25 cellular contexts compared by ENCODE assay signal in the genomic region with DNA sequence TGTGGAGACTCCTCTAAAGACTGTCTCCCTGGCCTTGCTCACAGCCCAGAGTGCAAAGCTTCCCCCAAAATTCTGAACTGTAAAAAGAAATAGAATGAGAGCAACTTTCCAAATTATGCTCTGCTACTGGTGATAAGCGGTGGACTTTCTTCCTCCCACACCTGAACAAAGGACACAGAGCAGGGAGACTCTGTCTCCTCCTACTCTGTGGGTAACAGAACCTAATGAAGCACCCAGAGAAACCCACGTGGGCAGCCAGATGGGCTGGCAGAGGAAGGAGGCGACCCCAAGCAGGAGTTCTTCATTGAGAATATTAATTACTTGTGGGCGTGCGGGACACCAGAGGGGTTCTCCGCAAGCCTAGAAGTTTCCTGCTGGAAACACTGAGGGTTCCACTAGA.
DNase-seq lines count a peak whose midpoint lies in the region; ATAC-seq and TF ChIP-seq lines count a peak whose summit lies in the region.
"Had no signal": no experiment of that assay in that cellular context is flagged by ENCODE, and none has a peak within 500 bp of the region (broad histone marks: within the 10 kb centered on the region; RNA-seq: fewer than 3 reads in every experiment).

No MANE protein-coding gene starts in this region.

- no peak for DNase-seq in activated CD4-positive, alpha-beta T cell treated with anti-CD3 and anti-CD28 coated beads for 36 hours
- no peak for DNase-seq in activated CD4-positive, alpha-beta T cell treated with anti-CD3 and anti-CD28 coated beads for 4 hours
- DNase-seq in DND-41 (no peak), nephron progenitor cell (no peak), caudate nucleus (lab: John Stamatoyannopoulos, UW) (no peak), NCI-H1048 (lab: John Stamatoyannopoulos, UW) (no peak), NCI-H510A treated with DMSO at 0.1 percent for 48 hours (lab: John Stamatoyannopoulos, UW) (no peak)
- DNase-seq in activated naive CD8-positive, alpha-beta T cell treated with anti-CD3 and anti-CD28 coated beads, Interleukin-2, amount 50 U/mL, for 24 hours: no peak
- DNase-seq: activated CD4-positive, alpha-beta T cell treated with anti-CD3 and anti-CD28 coated beads for 1 hour; activated gamma-delta T cell; activated T-cell treated with anti-CD3 and anti-CD28 coated beads, Interleukin-2, amount 50 U/mL, for 1 hour; cerebellar nuclear complex; DMS79 treated with DMSO at 0.1 percent for 48 hours; IMR-90; naive B cell; NCI-H1092; NCI-H187 treated with DMSO at 0.1 percent for 48 hours; NCI-H2171 treated with DMSO at 0.1 percent for 48 hours; NCI-H524 treated with DMSO at 0.1 percent for 48 hours; NK-92 treated with Interleukin-12 subunit alpha and Interleukin-12 subunit beta, amount 100 ng/mL, for 24 hours had no signal

- H3K9me3 ChIP-seq in DND-41 (ENCODE audit: insufficient read depth, low read length, severe bottlenecking): no peaks in the 10 kb centered on the region
- H3K9me3 ChIP-seq: gastrocnemius medialis, psoas muscle, testis had no signal

- no peak overlapping the region for H3K9ac ChIP-seq in DND-41 (ENCODE audit: low read depth, low read length)

- H3K27ac Mint-ChIP-seq in activated CD4-positive, alpha-beta T cell treated with anti-CD3 and anti-CD28 coated beads for 36 hours: peak overlapping the region; percentile 16
- peak overlapping the region; percentile 29 for H3K27ac Mint-ChIP-seq in activated naive CD8-positive, alpha-beta T cell treated with anti-CD3 and anti-CD28 coated beads, Interleukin-2, amount 50 U/mL, for 24 hours
- H3K27ac Mint-ChIP-seq in nephron progenitor cell: peak overlapping the region; percentile 83
- H3K27ac Mint-ChIP-seq: T-helper 1 cell treated with Interleukin-12 subunit alpha and Interleukin-12 subunit beta and Interleukin-4 antibody, amounts not matched to agents 30 μg/mL and 1 μg/mL, for 36 hours had no signal

- H3K4me1 ChIP-seq in DND-41 (ENCODE audit: insufficient read depth, low read length): no peaks in the 10 kb centered on the region
- H3K4me1 ChIP-seq: testis had no signal

- CTCF ChIA-PET in activated CD4-positive, alpha-beta T cell treated with anti-CD3 and anti-CD28 coated beads for 36 hours (lab: Charles Lee): interaction anchor here (0.6 to 1.7 kb wide), 12 partner anchors 10 to 438 kb away, joined by 3 to 6 read pairs (median 4); no protein-coding TSS in a partner anchor

- H3K79me2 ChIP-seq in DND-41 (ENCODE audit: insufficient read depth, low read length): peaks cover 92% of the 10 kb centered on the region

- H3K27ac ChIP-seq in DND-41 (ENCODE audit: low read length) (peak overlapping the region; percentile 34; the same call in 1 of the 2 replicates), caudate nucleus (ENCODE audit: low read depth, low read length) (no peak overlapping the region)
- H3K27ac ChIP-seq: gastrocnemius medialis, psoas muscle had no signal

- H3K4me2 ChIP-seq in DND-41 (ENCODE audit: insufficient read depth, low read length): no peak overlapping the region

- TF ChIP-seq CTCF in DND-41 (IDR thresholded peaks at IDR 0.05; ENCODE audit: borderline replicate concordance, extremely low read depth, low read length, poor library complexity, severe bottlenecking): no peak
- no peak for TF ChIP-seq CTCF in nephron progenitor cell (IDR thresholded peaks at IDR 0.05)

- POLR2A ChIA-PET in activated CD4-positive, alpha-beta T cell treated with anti-CD3 and anti-CD28 coated beads for 36 hours (lab: Charles Lee): no interaction called here

- no peak for ATAC-seq in activated CD4-positive, alpha-beta T cell treated with anti-CD3 and anti-CD28 coated beads for 36 hours
- ATAC-seq in DND-41 (ENCODE audit: insufficient read depth, low read depth): 0 out of 3 replicates have a peak, but pooled peaks have one; percentile 20
- peak; percentile 29 for ATAC-seq in activated naive CD8-positive, alpha-beta T cell treated with anti-CD3 and anti-CD28 coated beads, Interleukin-2, amount 50 U/mL, for 24 hours
- ATAC-seq: PC-3 had no signal

- no peak overlapping the region for H3K4me3 ChIP-seq in DND-41 (ENCODE audit: low read depth in 1 of 2, low read length in 2 of 2)
- H3K4me3 ChIP-seq: gastrocnemius medialis, psoas muscle, testis had no signal

- H3K36me3 Mint-ChIP-seq in activated CD4-positive, alpha-beta T cell treated with anti-CD3 and anti-CD28 coated beads for 36 hours (ENCODE audit: low read depth): peaks cover 7% of the 10 kb centered on the region
- peaks cover 6% of the 10 kb centered on the region for H3K36me3 Mint-ChIP-seq in activated naive CD8-positive, alpha-beta T cell treated with anti-CD3 and anti-CD28 coated beads, Interleukin-2, amount 50 U/mL, for 24 hours (ENCODE audit: low read depth)
- H3K36me3 Mint-ChIP-seq in nephron progenitor cell (ENCODE audit: low read depth): peaks cover 31% of the 10 kb centered on the region

- H3K27me3 ChIP-seq in DND-41 (ENCODE audit: insufficient read depth, low read length, poor library complexity): no peaks in the 10 kb centered on the region
- H3K27me3 ChIP-seq: gastrocnemius medialis, testis had no signal

- no peaks in the 10 kb centered on the region for H3K9me3 Mint-ChIP-seq in activated CD4-positive, alpha-beta T cell treated with anti-CD3 and anti-CD28 coated beads for 36 hours (ENCODE audit: low read depth)
- H3K9me3 Mint-ChIP-seq in activated naive CD8-positive, alpha-beta T cell treated with anti-CD3 and anti-CD28 coated beads, Interleukin-2, amount 50 U/mL, for 24 hours: no peaks in the 10 kb centered on the region
- H3K9me3 Mint-ChIP-seq in nephron progenitor cell: no peaks in the 10 kb centered on the region
- H3K9me3 Mint-ChIP-seq: naive B cell; T-helper 1 cell treated with Interleukin-12 subunit alpha and Interleukin-12 subunit beta and Interleukin-4 antibody, amounts not matched to agents 30 μg/mL and 1 μg/mL, for 36 hours had no signal

- peaks cover 49% of the 10 kb centered on the region for H4K20me1 ChIP-seq in DND-41 (ENCODE audit: insufficient read depth, low read length)

- H3K4me1 Mint-ChIP-seq in activated CD4-positive, alpha-beta T cell treated with anti-CD3 and anti-CD28 coated beads for 36 hours: peaks cover 25% of the 10 kb centered on the region
- peaks cover 41% of the 10 kb centered on the region for H3K4me1 Mint-ChIP-seq in activated naive CD8-positive, alpha-beta T cell treated with anti-CD3 and anti-CD28 coated beads, Interleukin-2, amount 50 U/mL, for 24 hours
- no peaks in the 10 kb centered on the region for H3K4me1 Mint-ChIP-seq in nephron progenitor cell

- H3K27me3 Mint-ChIP-seq in activated CD4-positive, alpha-beta T cell treated with anti-CD3 and anti-CD28 coated beads for 36 hours: no peaks in the 10 kb centered on the region
- H3K27me3 Mint-ChIP-seq in activated naive CD8-positive, alpha-beta T cell treated with anti-CD3 and anti-CD28 coated beads, Interleukin-2, amount 50 U/mL, for 24 hours: no peaks in the 10 kb centered on the region
- no peaks in the 10 kb centered on the region for H3K27me3 Mint-ChIP-seq in nephron progenitor cell (ENCODE audit: low read depth, poor library complexity)
- H3K27me3 Mint-ChIP-seq: naive B cell had no signal

- H3K4me3 Mint-ChIP-seq in activated CD4-positive, alpha-beta T cell treated with anti-CD3 and anti-CD28 coated beads for 36 hours: no peak overlapping the region
- no peak overlapping the region for H3K4me3 Mint-ChIP-seq in activated naive CD8-positive, alpha-beta T cell treated with anti-CD3 and anti-CD28 coated beads, Interleukin-2, amount 50 U/mL, for 24 hours
- no peak overlapping the region for H3K4me3 Mint-ChIP-seq in nephron progenitor cell
- H3K4me3 Mint-ChIP-seq: naive B cell; T-helper 1 cell treated with Interleukin-12 subunit alpha and Interleukin-12 subunit beta and Interleukin-4 antibody, amounts not matched to agents 30 μg/mL and 1 μg/mL, for 36 hours had no signal

- intact Hi-C loops in activated CD4-positive, alpha-beta T cell treated with anti-CD3 and anti-CD28 coated beads for 36 hours (cut with DNase I, micrococcal nuclease): loop anchor here (1.0 to 10.0 kb wide), 4 partner anchors 181 to 276 kb away; no protein-coding TSS in a partner anchor

- no peak overlapping the region for H2AFZ ChIP-seq in DND-41 (ENCODE audit: low read depth, low read length)

- peaks cover 85% of the 10 kb centered on the region for H3K36me3 ChIP-seq in DND-41 (ENCODE audit: insufficient read depth, low read length)
- H3K36me3 ChIP-seq: gastrocnemius medialis had no signal

Comparison
In these comparisons a context has a peak if more than half of its experiments do, and no peak if none do; other contexts are left out.
1. H3K27ac Mint-ChIP-seq: peak in every context shown above with its lines; median percentile 83 in nephron progenitor cell; 29 in activated naive CD8-positive, alpha-beta T cell treated with anti-CD3 and anti-CD28 coated beads, Interleukin-2, amount 50 U/mL, for 24 hours; 16 in activated CD4-positive, alpha-beta T cell treated with anti-CD3 and anti-CD28 coated beads for 36 hours.